In genomic region chr9:121718501-121718900, GRCh38 we compare ENCODE assay signal across 16 cellular contexts.
"Had no signal": no experiment of that assay in that cellular context is flagged by ENCODE, and none has a peak within 500 bp of the region (broad histone marks: within the 10 kb centered on the region; RNA-seq: fewer than 3 reads in every experiment).

No MANE protein-coding gene starts in this region.

- H3K4me1 Mint-ChIP-seq: activated B cell treated with CpG ODN at 0.5 μM for 24 hours; activated CD4-positive, alpha-beta T cell treated with anti-CD3 and anti-CD28 coated beads, Interleukin-2, amount 10 ng/mL, durations not matched to agents 24 days and 14 days; activated T-helper 17 cell treated with anti-CD3 and anti-CD28 coated beads, Interleukin-2, amount 50 U/mL, for 72 hours had no signal

- H3K27me3 Mint-ChIP-seq: activated B cell treated with CpG ODN at 0.5 μM for 24 hours; activated T-helper 17 cell treated with anti-CD3 and anti-CD28 coated beads, Interleukin-2, amount 50 U/mL, for 72 hours had no signal

- H3K27ac ChIP-seq: brain microvascular endothelial cell, suprapubic skin, upper lobe of right lung had no signal

- H3K4me3 Mint-ChIP-seq: activated B cell treated with CpG ODN at 0.5 μM for 24 hours; activated CD4-positive, alpha-beta T cell treated with anti-CD3 and anti-CD28 coated beads, Interleukin-2, amount 10 ng/mL, durations not matched to agents 24 days and 14 days; activated T-helper 17 cell treated with anti-CD3 and anti-CD28 coated beads, Interleukin-2, amount 50 U/mL, for 72 hours; naive thymus-derived CD8-positive, alpha-beta T cell had no signal

- H3K27ac Mint-ChIP-seq: activated B cell treated with CpG ODN at 0.5 μM for 24 hours; activated CD4-positive, alpha-beta T cell treated with anti-CD3 and anti-CD28 coated beads, Interleukin-2, amount 10 ng/mL, durations not matched to agents 24 days and 14 days; activated T-helper 17 cell treated with anti-CD3 and anti-CD28 coated beads, Interleukin-2, amount 50 U/mL, for 72 hours had no signal

- ATAC-seq: activated T-helper 17 cell treated with anti-CD3 and anti-CD28 coated beads, Interleukin-2, amount 50 U/mL, for 72 hours; mucosa of descending colon; naive thymus-derived CD8-positive, alpha-beta T cell; upper lobe of right lung had no signal

- DNase-seq: activated B cell treated with CpG ODN at 0.5 μM for 24 hours; activated CD4-positive, alpha-beta T cell treated with anti-CD3 and anti-CD28 coated beads, Interleukin-2, amount 10 ng/mL, durations not matched to agents 24 days and 14 days; activated naive CD4-positive, alpha-beta T cell treated with anti-CD3 and anti-CD28 coated beads, Interleukin-2, amount 50 U/mL, for 16 hours; activated T-cell treated with anti-CD3 and anti-CD28 coated beads for 4 hours; brain microvascular endothelial cell; left cardiac atrium; mucosa of descending colon; naive thymus-derived CD8-positive, alpha-beta T cell; stimulated activated CD4-positive, alpha-beta T cell treated with anti-CD3 and anti-CD28 coated beads, Interleukin-2, amount 100 ng/mL, for 48 hours; stimulated activated naive CD4-positive, alpha-beta T cell treated with Interleukin-2 at 50 U/mL for 16 hours; upper lobe of right lung had no signal

- H3K36me3 Mint-ChIP-seq: naive thymus-derived CD8-positive, alpha-beta T cell had no signal

- H3K36me3 ChIP-seq: adrenal gland, brain microvascular endothelial cell, suprapubic skin, upper lobe of right lung had no signal

- H3K9me3 Mint-ChIP-seq: activated B cell treated with CpG ODN at 0.5 μM for 24 hours; activated CD4-positive, alpha-beta T cell treated with anti-CD3 and anti-CD28 coated beads, Interleukin-2, amount 10 ng/mL, durations not matched to agents 24 days and 14 days; activated T-helper 17 cell treated with anti-CD3 and anti-CD28 coated beads, Interleukin-2, amount 50 U/mL, for 72 hours; naive thymus-derived CD8-positive, alpha-beta T cell had no signal

- H3K4me3 ChIP-seq: adrenal gland, lung, mucosa of descending colon, suprapubic skin, upper lobe of right lung had no signal

- H3K27me3 ChIP-seq: adrenal gland, brain microvascular endothelial cell, suprapubic skin, upper lobe of right lung had no signal

- FAIRE-seq: endometrium had no signal

- H3K9me3 ChIP-seq: adrenal gland, mucosa of descending colon, suprapubic skin, upper lobe of right lung had no signal
